In genomic region chr15:100204211-100204610, GRCh38 we compare ENCODE assay signal across 26 cellular contexts.
"Had no signal": no experiment of that assay in that cellular context is flagged by ENCODE, and none has a peak within 500 bp of the region (broad histone marks: within the 10 kb centered on the region; RNA-seq: fewer than 3 reads in every experiment).

No MANE protein-coding gene starts in this region.

- H3K9me3 Mint-ChIP-seq: activated CD4-positive, alpha-beta T cell treated with anti-CD3 and anti-CD28 coated beads, Interleukin-2, amount 10 ng/mL, durations not matched to agents 7 days and 5 days; activated CD8-positive, alpha-beta T cell treated with anti-CD3 and anti-CD28 coated beads for 36 hours; activated T-cell treated with anti-CD3 and anti-CD28 coated beads, Interleukin-2, amount 50 U/mL, for 4 hours; activated T-helper 17 cell treated with anti-CD3 and anti-CD28 coated beads, Interleukin-2, amount 50 U/mL, for 72 hours; central memory CD8-positive, alpha-beta T cell had no signal

- H3K9me3 ChIP-seq: esophagus squamous epithelium had no signal

- H3K27ac ChIP-seq: brain microvascular endothelial cell, coronary artery, dorsolateral prefrontal cortex, epithelial cell of prostate, esophagus squamous epithelium had no signal

- H3K4me3 Mint-ChIP-seq: activated CD4-positive, alpha-beta T cell treated with anti-CD3 and anti-CD28 coated beads, Interleukin-2, amount 10 ng/mL, durations not matched to agents 7 days and 5 days; activated CD8-positive, alpha-beta T cell treated with anti-CD3 and anti-CD28 coated beads for 36 hours; activated naive CD8-positive, alpha-beta T cell; activated T-cell treated with anti-CD3 and anti-CD28 coated beads, Interleukin-2, amount 50 U/mL, for 4 hours; activated T-helper 17 cell treated with anti-CD3 and anti-CD28 coated beads, Interleukin-2, amount 50 U/mL, for 72 hours; central memory CD8-positive, alpha-beta T cell; dendritic cell treated with granulocyte-macrophage colony-stimulating factor and Interleukin-4, amounts not matched to agents 40 ng/mL and 50 ng/mL, for 4 days; WTC11 had no signal

- H3K4me3 ChIP-seq: coronary artery, dorsolateral prefrontal cortex, esophagus squamous epithelium had no signal

- H3K27ac Mint-ChIP-seq: activated CD4-positive, alpha-beta T cell treated with anti-CD3 and anti-CD28 coated beads, Interleukin-2, amount 10 ng/mL, durations not matched to agents 7 days and 5 days; activated CD8-positive, alpha-beta T cell treated with anti-CD3 and anti-CD28 coated beads for 36 hours; activated naive CD8-positive, alpha-beta T cell; activated T-helper 17 cell treated with anti-CD3 and anti-CD28 coated beads, Interleukin-2, amount 50 U/mL, for 72 hours; dendritic cell treated with granulocyte-macrophage colony-stimulating factor and Interleukin-4, amounts not matched to agents 40 ng/mL and 50 ng/mL, for 4 days; WTC11 had no signal

- ATAC-seq: activated CD8-positive, alpha-beta T cell treated with anti-CD3 and anti-CD28 coated beads for 36 hours; activated T-cell treated with anti-CD3 and anti-CD28 coated beads, Interleukin-2, amount 50 U/mL, for 4 hours; activated T-helper 17 cell treated with anti-CD3 and anti-CD28 coated beads, Interleukin-2, amount 50 U/mL, for 72 hours; WTC11 had no signal

- H3K27me3 ChIP-seq: brain microvascular endothelial cell, esophagus squamous epithelium had no signal

- H3K36me3 ChIP-seq: brain microvascular endothelial cell, esophagus squamous epithelium had no signal

- DNase-seq: activated CD4-positive, alpha-beta T cell treated with anti-CD3 and anti-CD28 coated beads for 1 hour; activated CD4-positive, alpha-beta T cell treated with anti-CD3 and anti-CD28 coated beads for 4 hours; activated CD4-positive, alpha-beta T cell treated with anti-CD3 and anti-CD28 coated beads, Interleukin-2, amount 10 ng/mL, durations not matched to agents 7 days and 5 days; activated CD4-positive, alpha-beta T cell treated with anti-CD3 and anti-CD28 coated beads, Interleukin-2, amount 50 U/mL, for 48 hours; activated CD8-positive, alpha-beta memory T cell treated with anti-CD3 and anti-CD28 coated beads for 24 hours; activated CD8-positive, alpha-beta T cell treated with anti-CD3 and anti-CD28 coated beads for 36 hours; activated effector memory CD4-positive, alpha-beta T cell treated with Interleukin-2 at 50 U/mL for 16 hours; activated gamma-delta T cell treated with Interleukin-2 at 50 U/mL for 16 hours; activated naive CD4-positive, alpha-beta T cell treated with anti-CD3 and anti-CD28 coated beads, Interleukin-2, amount 50 U/mL, for 16 hours; activated naive CD4-positive, alpha-beta T cell treated with Interleukin-2 at 50 U/mL for 16 hours; activated T-cell treated with anti-CD3 and anti-CD28 coated beads, Interleukin-2, amount 50 U/mL, for 4 hours; amniotic stem cell; anterior cingulate cortex; brain microvascular endothelial cell; dorsolateral prefrontal cortex; esophagus squamous epithelium; foreskin melanocyte; head of caudate nucleus; T-helper 2 cell had no signal

- H3K36me3 Mint-ChIP-seq: WTC11 had no signal

- H3K27me3 Mint-ChIP-seq: activated CD4-positive, alpha-beta T cell treated with anti-CD3 and anti-CD28 coated beads, Interleukin-2, amount 10 ng/mL, durations not matched to agents 7 days and 5 days; activated CD8-positive, alpha-beta T cell treated with anti-CD3 and anti-CD28 coated beads for 36 hours; activated naive CD8-positive, alpha-beta T cell; activated T-helper 17 cell treated with anti-CD3 and anti-CD28 coated beads, Interleukin-2, amount 50 U/mL, for 72 hours; central memory CD8-positive, alpha-beta T cell; dendritic cell treated with granulocyte-macrophage colony-stimulating factor and Interleukin-4, amounts not matched to agents 40 ng/mL and 50 ng/mL, for 4 days had no signal
